8 cellular contexts compared by ENCODE assay signal in genomic region chr11:112143597-112143996, GRCh38. TPM values are rescaled to one million over a fixed set of nuclear protein-coding genes. Genes with fewer than 3 reads are reported as not detected.
"Had no signal": no experiment of that assay in that cellular context is flagged by ENCODE, and none has a peak within 500 bp of the region (broad histone marks: within the 10 kb centered on the region; RNA-seq: fewer than 3 reads in every experiment).

No MANE protein-coding gene starts in this region.

- H3K4me3 ChIP-seq: GM12878 had no signal

- ATAC-seq: GM12878 had no signal

- FAIRE-seq: GM12878, GM12891, GM12892, GM18507, GM19239 had no signal

- DNase-seq: GDM1, GF-D8 had no signal

RNA-seq across cellular contexts. Expression of gene IL18, which starts 20.3 kb away (rescaled TPM):
- total RNA-seq: G401 had no signal

RNA-seq across cellular contexts. Expression of gene TEX12, which starts 23.6 kb away (rescaled TPM):
- total RNA-seq: G401 had no signal

RNA-seq across cellular contexts. Expression of gene BCO2, which starts 31.7 kb away (rescaled TPM):
- total RNA-seq: G401 had no signal
